In genomic region chr19:17703823-17704463, GRCh38 we compare ENCODE assay signal across 8 cellular contexts. TPM values are rescaled to one million over a fixed set of nuclear protein-coding genes. Genes with fewer than 3 reads are reported as not detected.
DNase-seq lines count a peak whose midpoint lies in the region; ATAC-seq and TF ChIP-seq lines count a peak whose summit lies in the region.

No MANE protein-coding gene starts in this region.

- CTCF ChIA-PET in CD8-positive, alpha-beta memory T cell (lab: Charles Lee) = interaction anchor here (0.6 to 4.4 kb wide), 16 partner anchors 10 to 229 kb away, joined by 3 to 23 read pairs (median 4); partner anchors contain the start of genes CCDC124 and RPL18A
- CTCF ChIA-PET in activated CD8-positive, alpha-beta memory T cell treated with anti-CD3 and anti-CD28 coated beads, Interleukin-2, amount 10 ng/mL, durations not matched to agents 7 days and 5 days (lab: Charles Lee) = interaction anchor here (0.6 to 5.9 kb wide), 16 partner anchors 8 to 228 kb away, joined by 3 to 41 read pairs (median 6); partner anchors contain the start of genes CCDC124, MAP1S and RPL18A

- H3K27me3 Mint-ChIP-seq in CD8-positive, alpha-beta memory T cell = peaks cover 3 to 16% of the 10 kb centered on the region in 2 donors
- peaks cover 6% of the 10 kb centered on the region for H3K27me3 Mint-ChIP-seq in activated CD8-positive, alpha-beta memory T cell treated with anti-CD3 and anti-CD28 coated beads, Interleukin-2, amount 10 ng/mL, durations not matched to agents 7 days and 5 days
- H3K27me3 Mint-ChIP-seq in nephron progenitor cell (ENCODE audit: low read depth, poor library complexity) = peaks cover 28% of the 10 kb centered on the region

- H3K27ac ChIP-seq in CD8-positive, alpha-beta memory T cell (ENCODE audit: low read depth, low read length) = no peak overlapping the region

- TF ChIP-seq CTCF in epithelial cell of esophagus (IDR thresholded peaks at IDR 0.05; ENCODE audit: insufficient read depth, low read depth, low read length, missing control alignments) (peak; percentile 63), nephron progenitor cell (IDR thresholded peaks at IDR 0.05) (peak; percentile 73)

- H3K9me3 Mint-ChIP-seq in CD8-positive, alpha-beta memory T cell = no peaks in the 10 kb centered on the region
- no peaks in the 10 kb centered on the region for H3K9me3 Mint-ChIP-seq in activated CD8-positive, alpha-beta memory T cell treated with anti-CD3 and anti-CD28 coated beads, Interleukin-2, amount 10 ng/mL, durations not matched to agents 7 days and 5 days (ENCODE audit: low read depth)
- H3K9me3 Mint-ChIP-seq in nephron progenitor cell = peaks cover 4% of the 10 kb centered on the region

- peak; percentile 84 for ATAC-seq in activated CD8-positive, alpha-beta memory T cell treated with anti-CD3 and anti-CD28 coated beads, Interleukin-2, amount 10 ng/mL, durations not matched to agents 7 days and 5 days
- ATAC-seq in HG03521 (IDR thresholded peaks at IDR 0.05; ENCODE audit: unreplicated experiment) = no peak

- no peak overlapping the region for H3K4me3 ChIP-seq in CD8-positive, alpha-beta memory T cell (ENCODE audit: low read length)
- H3K4me3 ChIP-seq in epithelial cell of esophagus (ENCODE audit: low read length) = no peak overlapping the region

- H3K4me3 Mint-ChIP-seq in CD8-positive, alpha-beta memory T cell = no peak overlapping the region
- H3K4me3 Mint-ChIP-seq in activated CD8-positive, alpha-beta memory T cell treated with anti-CD3 and anti-CD28 coated beads, Interleukin-2, amount 10 ng/mL, durations not matched to agents 7 days and 5 days = no peak overlapping the region
- no peak overlapping the region for H3K4me3 Mint-ChIP-seq in nephron progenitor cell

- peak; percentile 59 to 75 (median 66) for DNase-seq in CD8-positive, alpha-beta memory T cell
- peak; percentile 23 for DNase-seq in MV-4-11 (lab: John Stamatoyannopoulos, UW)
- peak; percentile 76 for DNase-seq in activated CD8-positive, alpha-beta memory T cell treated with anti-CD3 and anti-CD28 coated beads, Interleukin-2, amount 10 ng/mL, durations not matched to agents 7 days and 5 days
- DNase-seq in epithelial cell of esophagus (ENCODE audit: low read depth) = peak; percentile 27
- DNase-seq in nephron progenitor cell = peak; percentile 70
- peak; percentile 71 for DNase-seq in superior temporal gyrus (ENCODE audit: extremely low spot score)
- DNase-seq in HK-2 (ENCODE audit: unreplicated experiment) = no peak

- H3K27ac Mint-ChIP-seq in CD8-positive, alpha-beta memory T cell = peak overlapping the region in 1 of 8 donors; percentile 29
- no peak overlapping the region for H3K27ac Mint-ChIP-seq in activated CD8-positive, alpha-beta memory T cell treated with anti-CD3 and anti-CD28 coated beads, Interleukin-2, amount 10 ng/mL, durations not matched to agents 7 days and 5 days
- H3K27ac Mint-ChIP-seq in nephron progenitor cell = no peak overlapping the region

- H3K9me3 ChIP-seq in CD8-positive, alpha-beta memory T cell (ENCODE audit: low read length) = no peaks in the 10 kb centered on the region

- H3K4me1 Mint-ChIP-seq in CD8-positive, alpha-beta memory T cell = peaks cover 0 to 4% (median 2%) of the 10 kb centered on the region in 3 donors
- H3K4me1 Mint-ChIP-seq in activated CD8-positive, alpha-beta memory T cell treated with anti-CD3 and anti-CD28 coated beads, Interleukin-2, amount 10 ng/mL, durations not matched to agents 7 days and 5 days = no peaks in the 10 kb centered on the region
- peaks cover under 1% of the 10 kb centered on the region for H3K4me1 Mint-ChIP-seq in nephron progenitor cell

- POLR2A ChIA-PET in CD8-positive, alpha-beta memory T cell (lab: Charles Lee) = interaction anchor here (1.3 kb wide), 1 partner anchor 151 kb away, joined by 5 read pairs; no protein-coding TSS in a partner anchor

- no peaks in the 10 kb centered on the region for H3K36me3 Mint-ChIP-seq in CD8-positive, alpha-beta memory T cell
- H3K36me3 Mint-ChIP-seq in activated CD8-positive, alpha-beta memory T cell treated with anti-CD3 and anti-CD28 coated beads, Interleukin-2, amount 10 ng/mL, durations not matched to agents 7 days and 5 days = no peaks in the 10 kb centered on the region
- no peaks in the 10 kb centered on the region for H3K36me3 Mint-ChIP-seq in nephron progenitor cell (ENCODE audit: low read depth)

- H3K4me1 ChIP-seq in CD8-positive, alpha-beta memory T cell (ENCODE audit: insufficient read depth, low read length) = no peaks in the 10 kb centered on the region

- H3K36me3 ChIP-seq in CD8-positive, alpha-beta memory T cell (ENCODE audit: insufficient read depth, low read length) = no peaks in the 10 kb centered on the region

- H3K27me3 ChIP-seq in CD8-positive, alpha-beta memory T cell (ENCODE audit: insufficient read depth, low read length, poor library complexity, severe bottlenecking) = peaks cover 2% of the 10 kb centered on the region

RNA-seq across cellular contexts. Expression of gene MAP1S, which starts 15.3 kb away (rescaled TPM):
- total RNA-seq in CD8-positive, alpha-beta memory T cell = 10 to 100 TPM; 66.1 to 72.3 TPM
- 43.0 TPM for polyA plus RNA-seq in CD8-positive, alpha-beta memory T cell
- total RNA-seq in activated CD8-positive, alpha-beta memory T cell treated with anti-CD3 and anti-CD28 coated beads, Interleukin-2, amount 10 ng/mL, durations not matched to agents 7 days and 5 days = 10 to 100 TPM; 67.3 to 69.1 TPM

RNA-seq across cellular contexts. Expression of gene UNC13A, which starts 15.8 kb away (rescaled TPM):
- total RNA-seq in CD8-positive, alpha-beta memory T cell = not detected
- polyA plus RNA-seq in CD8-positive, alpha-beta memory T cell = not detected
- under 1 TPM; 0.02 to 0.18 TPM for total RNA-seq in activated CD8-positive, alpha-beta memory T cell treated with anti-CD3 and anti-CD28 coated beads, Interleukin-2, amount 10 ng/mL, durations not matched to agents 7 days and 5 days

RNA-seq across cellular contexts. Expression of gene FCHO1, which starts 47.3 kb away (rescaled TPM):
- total RNA-seq in CD8-positive, alpha-beta memory T cell = 10 to 100 TPM; 37.7 to 38.7 TPM
- polyA plus RNA-seq in CD8-positive, alpha-beta memory T cell = 23.0 TPM
- total RNA-seq in activated CD8-positive, alpha-beta memory T cell treated with anti-CD3 and anti-CD28 coated beads, Interleukin-2, amount 10 ng/mL, durations not matched to agents 7 days and 5 days = 10 to 100 TPM; 58.4 to 70.6 TPM
